8 cellular contexts compared by ENCODE assay signal in genomic region chr9:105245720-105246161, GRCh38. TPM values are rescaled to one million over a fixed set of nuclear protein-coding genes. Genes with fewer than 3 reads are reported as not detected.
A peak's percentile ranks its signal among the peaks of the same experiment; 100 is the strongest.
DNase-seq lines count a peak whose midpoint lies in the region; ATAC-seq and TF ChIP-seq lines count a peak whose summit lies in the region.

No MANE protein-coding gene starts in this region.

- H3K4me3 Mint-ChIP-seq in activated T-cell treated with anti-CD3 and anti-CD28 coated beads, Interleukin-2, amount 50 U/mL, for 4 hours: peak overlapping the region; percentile 89

- H3K9ac ChIP-seq in liver (ENCODE audit: low read depth in 1 of 2, low read length in 2 of 2): peak overlapping the region; percentile 75 to 85

- intact Hi-C loops in ascending aorta (cut with DNase I) (loop anchor here (2.0 to 5.0 kb wide), 3 partner anchors 51 to 319 kb away; partner anchors contain the start of gene FSD1L), thyroid gland (cut with DNase I) (loop anchor here (10.0 kb wide), 1 partner anchor 169 kb away; no protein-coding TSS in a partner anchor)

- peak overlapping the region; percentile 96 to 97 for H3K4me3 ChIP-seq in ascending aorta
- H3K4me3 ChIP-seq in liver (ENCODE audit: low read depth in 1 of 3, low read length in 3 of 3): peak overlapping the region; percentile 83 to 98 (median 88)
- H3K4me3 ChIP-seq in thyroid gland (replicated peaks in 1 of 3): peak overlapping the region in 2 of 3 donors; percentile 62 to 64

- H3K9me3 ChIP-seq in ascending aorta (peaks cover 6 to 8% of the 10 kb centered on the region in 2 donors), liver (ENCODE audit: control insufficient read depth in 4 of 4, low read length in 3 of 4) (no peaks in the 10 kb centered on the region), thyroid gland (no peaks in the 10 kb centered on the region)

- peaks cover 4% of the 10 kb centered on the region for H3K27me3 Mint-ChIP-seq in activated T-cell treated with anti-CD3 and anti-CD28 coated beads, Interleukin-2, amount 50 U/mL, for 4 hours (ENCODE audit: low read depth)

- no peak for DNase-seq in activated T-cell treated with anti-CD3 and anti-CD28 coated beads, Interleukin-2, amount 50 U/mL, for 4 hours
- DNase-seq in activated T-cell treated with anti-CD3 and anti-CD28 coated beads, Interleukin-2, amount 50 U/mL, for 1 hour: no peak
- no peak for DNase-seq in ascending aorta (ENCODE audit: low spot score in 2 of 2)
- DNase-seq in thyroid gland: no peak
- DNase-seq in SIG-M5 (lab: John Stamatoyannopoulos, UW): no peak
- DNase-seq in D341Med (ENCODE audit: low spot score): no peak

- H3K27ac ChIP-seq in ascending aorta (peak overlapping the region; percentile 65 to 88), liver (ENCODE audit: low read depth in 1 of 2, low read length in 2 of 2) (peak overlapping the region; percentile 75 to 91), thyroid gland (peak overlapping the region; percentile 88 to 96 (median 89))

- ATAC-seq in activated T-cell treated with anti-CD3 and anti-CD28 coated beads, Interleukin-2, amount 50 U/mL, for 4 hours: no peak
- ATAC-seq in HG03354 (IDR thresholded peaks at IDR 0.05; ENCODE audit: poor library complexity, severe bottlenecking, unreplicated experiment): no peak

- WGBS in liver: 4% methylated on average over 10 of the region's 10 CpGs
- WGBS in thyroid gland, 2 donors: 4% methylated on average over 9 to 10 of the region's 10 CpGs

- H3K4me1 ChIP-seq in ascending aorta: peaks cover 14 to 25% of the 10 kb centered on the region in 2 donors
- H3K4me1 ChIP-seq in liver (ENCODE audit: control insufficient read depth in 4 of 4, insufficient read depth in 4 of 4, low read length in 3 of 4): peaks cover 7 to 16% (median 12%) of the 10 kb centered on the region in 4 donors
- peaks cover 37 to 45% of the 10 kb centered on the region in 2 donors for H3K4me1 ChIP-seq in thyroid gland

- no peaks in the 10 kb centered on the region for H3K36me3 Mint-ChIP-seq in activated T-cell treated with anti-CD3 and anti-CD28 coated beads, Interleukin-2, amount 50 U/mL, for 4 hours (ENCODE audit: insufficient read depth)

- no peaks in the 10 kb centered on the region for H3K27me3 ChIP-seq in ascending aorta
- H3K27me3 ChIP-seq in liver (ENCODE audit: control insufficient read depth in 4 of 4, insufficient read depth in 4 of 4, low read length in 3 of 4): no peaks in the 10 kb centered on the region
- no peaks in the 10 kb centered on the region for H3K27me3 ChIP-seq in thyroid gland

- TF ChIP-seq CTCF in ascending aorta (IDR thresholded peaks at IDR 0.05) (no peak), liver (IDR thresholded peaks at IDR 0.05; ENCODE audit: low read depth, low read length, missing input control) (no peak), thyroid gland (IDR thresholded peaks at IDR 0.05) (no peak)

- TF ChIP-seq POLR2A in thyroid gland (IDR thresholded peaks at IDR 0.05): no peak

- peak; percentile 14 to 25 for TF ChIP-seq RAD21 in liver (IDR thresholded peaks at IDR 0.05)

- H3K4me1 Mint-ChIP-seq in activated T-cell treated with anti-CD3 and anti-CD28 coated beads, Interleukin-2, amount 50 U/mL, for 4 hours (ENCODE audit: low read depth): peaks cover 14% of the 10 kb centered on the region

- no peaks in the 10 kb centered on the region for H3K9me3 Mint-ChIP-seq in activated T-cell treated with anti-CD3 and anti-CD28 coated beads, Interleukin-2, amount 50 U/mL, for 4 hours

- H3K36me3 ChIP-seq in ascending aorta (no peaks in the 10 kb centered on the region), liver (ENCODE audit: control insufficient read depth in 4 of 4, insufficient read depth in 3 of 4, low read depth in 1 of 4, low read length in 3 of 4) (no peaks in the 10 kb centered on the region), thyroid gland (no peaks in the 10 kb centered on the region)

TF ChIP-seq in liver, 16 proteins besides CTCF, POLR2A, EP300 and RAD21:
- no peak for TF ChIP-seq NR2F2 (IDR thresholded peaks at IDR 0.05)
- peak in 1 of 2 donors; percentile 10 for TF ChIP-seq RXRA (IDR thresholded peaks at IDR 0.05)

RNA-seq across cellular contexts. Expression of gene SLC44A1, which starts 1.3 kb away (rescaled TPM):
- total RNA-seq in activated T-cell treated with anti-CD3 and anti-CD28 coated beads, Interleukin-2, amount 50 U/mL, for 4 hours: 1 to 10 TPM; 4.0 to 5.4 (median 4.1) TPM
- total RNA-seq in ascending aorta: 26.5 TPM
- total RNA-seq in liver: 10 to 100 TPM; 46.4 to 73.1 TPM
- polyA plus RNA-seq in liver: 10 to 100 TPM; 18.1 to 59.9 TPM
- total RNA-seq in thyroid gland: 100 to 1,000 TPM; 102 to 144 (median 132) TPM
